In the genomic region with DNA sequence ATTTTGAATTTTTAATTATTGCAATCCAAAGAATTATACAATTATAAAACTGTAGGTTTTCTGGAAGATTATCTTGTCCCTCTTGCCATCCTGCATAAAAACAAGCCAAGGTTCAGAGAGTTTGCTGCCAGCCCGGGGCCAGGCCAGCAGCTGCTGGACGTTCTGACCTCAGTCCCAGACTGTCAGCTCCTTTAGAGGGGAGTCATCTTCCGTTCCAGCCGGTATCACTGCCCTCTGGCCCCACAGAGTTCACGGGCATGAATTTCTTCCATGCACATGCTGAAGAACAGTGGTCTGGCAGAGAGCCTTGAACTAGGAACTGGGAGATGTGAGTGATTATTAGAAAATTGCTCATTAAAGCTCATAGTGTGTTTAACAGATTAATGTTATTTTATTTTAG, we compare ENCODE assay signal across 17 cellular contexts.
DNase-seq lines count a peak whose midpoint lies in the region; ATAC-seq and TF ChIP-seq lines count a peak whose summit lies in the region.
"Had no signal": no experiment of that assay in that cellular context is flagged by ENCODE, and none has a peak within 500 bp of the region (broad histone marks: within the 10 kb centered on the region; RNA-seq: fewer than 3 reads in every experiment).

No MANE protein-coding gene starts in this region.

- no peak overlapping the region for H3K4me3 Mint-ChIP-seq in stimulated activated naive B cell treated with anti-CD40 and anti-IgM and Interleukin-4, amounts not matched to agents 10 μg/mL and 1 μg/mL and 100 μg/mL, for 72 hours

- H3K36me3 Mint-ChIP-seq in stimulated activated naive B cell treated with anti-CD40 and anti-IgM and Interleukin-4, amounts not matched to agents 10 μg/mL and 1 μg/mL and 100 μg/mL, for 72 hours: no peaks in the 10 kb centered on the region

- ATAC-seq in stimulated activated naive B cell treated with anti-CD40 and anti-IgM and Interleukin-4, amounts not matched to agents 10 μg/mL and 1 μg/mL and 100 μg/mL, for 72 hours (replicated peaks): no peak
- ATAC-seq in GM18870 (IDR thresholded peaks at IDR 0.05; ENCODE audit: unreplicated experiment): no peak
- ATAC-seq: GM12878 had no signal

- DNase-seq in EL (peak; percentile 68), fibroblast of pulmonary artery (ENCODE audit: low read depth) (peak; percentile 50), myocyte (ENCODE audit: low read depth) (peak; percentile 73), DMS53 (lab: John Stamatoyannopoulos, UW) (no peak)
- DNase-seq in stimulated activated naive B cell treated with anti-CD40 and anti-IgM and Interleukin-4, amounts not matched to agents 10 μg/mL and 1 μg/mL and 100 μg/mL, for 72 hours: no peak
- no peak for DNase-seq in activated CD4-positive, alpha-beta T cell treated with anti-CD3 and anti-CD28 coated beads, Interleukin-2, amount 50 U/mL, for 1 hour
- DNase-seq: C1 segment of cervical spinal cord, DMS153, HCEC 1CT, NCI-H1092 treated with DMSO at 0.1 percent for 48 hours, NCI-H1694, NCI-H2107, NCI-H345, PC-9 had no signal

- H3K27ac Mint-ChIP-seq in stimulated activated naive B cell treated with anti-CD40 and anti-IgM and Interleukin-4, amounts not matched to agents 10 μg/mL and 1 μg/mL and 100 μg/mL, for 72 hours: no peak overlapping the region

- H3K4me1 Mint-ChIP-seq in stimulated activated naive B cell treated with anti-CD40 and anti-IgM and Interleukin-4, amounts not matched to agents 10 μg/mL and 1 μg/mL and 100 μg/mL, for 72 hours: no peaks in the 10 kb centered on the region

- peaks cover 12% of the 10 kb centered on the region in 2 donors for H3K27me3 Mint-ChIP-seq in stimulated activated naive B cell treated with anti-CD40 and anti-IgM and Interleukin-4, amounts not matched to agents 10 μg/mL and 1 μg/mL and 100 μg/mL, for 72 hours

- no peak for TF ChIP-seq CTCF in fibroblast of pulmonary artery (IDR thresholded peaks at IDR 0.05; ENCODE audit: low read length, missing control alignments)

- H3K9me3 Mint-ChIP-seq in stimulated activated naive B cell treated with anti-CD40 and anti-IgM and Interleukin-4, amounts not matched to agents 10 μg/mL and 1 μg/mL and 100 μg/mL, for 72 hours: peaks cover 3 to 4% of the 10 kb centered on the region in 2 donors

- H3K4me3 ChIP-seq in fibroblast of pulmonary artery (replicated peaks; ENCODE audit: low read depth, low read length): no peak overlapping the region
- H3K4me3 ChIP-seq: GM12878, PC-9 had no signal

- H3K27ac ChIP-seq in angular gyrus (ENCODE audit: low read depth, low read length): peak overlapping the region; percentile 88
- H3K27ac ChIP-seq: PC-9 had no signal

Comparison
In these comparisons a context has a peak if more than half of its experiments do, and no peak if none do; other contexts are left out.
1. DNase-seq: peak in EL (single experiment), fibroblast of pulmonary artery (single experiment) and myocyte (single experiment); none in DMS53 (single experiment), stimulated activated naive B cell treated with anti-CD40 and anti-IgM and Interleukin-4, amounts not matched to agents 10 μg/mL and 1 μg/mL and 100 μg/mL, for 72 hours (single experiment) and activated CD4-positive, alpha-beta T cell treated with anti-CD3 and anti-CD28 coated beads, Interleukin-2, amount 50 U/mL, for 1 hour (single experiment).